ENCODE assay signal across 24 cellular contexts in the genomic region with DNA sequence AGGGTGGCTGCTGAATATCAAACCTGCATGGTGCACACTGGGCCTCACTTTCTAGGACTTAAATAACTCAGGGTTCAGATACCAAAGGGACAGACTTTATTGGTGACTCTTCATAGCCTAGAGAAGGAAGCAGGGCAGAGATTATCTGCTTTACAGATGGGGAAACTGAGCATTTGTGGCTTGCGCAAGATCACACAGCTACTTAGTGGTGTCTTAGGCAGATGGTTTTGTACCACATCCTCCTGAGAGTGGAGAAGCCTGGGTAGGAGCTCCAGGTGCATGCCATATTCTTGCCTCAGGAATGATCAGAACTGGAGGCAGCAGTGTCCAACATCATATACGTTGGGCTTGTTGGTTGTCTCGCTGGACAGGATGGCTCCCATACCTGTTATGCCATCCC.
"Had no signal": no experiment of that assay in that cellular context is flagged by ENCODE, and none has a peak within 500 bp of the region (broad histone marks: within the 10 kb centered on the region; RNA-seq: fewer than 3 reads in every experiment).

No MANE protein-coding gene starts in this region.

- DNase-seq: activated CD4-positive, alpha-beta T cell treated with anti-CD3 and anti-CD28 coated beads for 4 hours; activated CD4-positive, alpha-beta T cell treated with anti-CD3 and anti-CD28 coated beads, Interleukin-2, amount 50 U/mL, for 48 hours; activated CD4-positive, CD25-positive, alpha-beta regulatory T cell; activated gamma-delta T cell; aorta; central memory CD4-positive, alpha-beta T cell; effector memory CD8-positive, alpha-beta T cell; foreskin melanocyte; immature natural killer cell; kidney glomerular epithelial cell; left ventricle myocardium superior; natural killer cell; sigmoid colon; stimulated activated CD4-positive, alpha-beta T cell treated with anti-CD3 and anti-CD28 coated beads, Interleukin-15, amount 100 ng/mL, for 24 hours; stimulated activated CD8-positive, alpha-beta memory T cell treated with anti-CD3 and anti-CD28 coated beads, Interleukin-4, amount 100 ng/mL, for 48 hours; stimulated activated naive B cell treated with anti-CD40 and anti-IgM and Interleukin-4, amounts not matched to agents 10 μg/mL and 1 μg/mL and 100 μg/mL, for 72 hours; T1000; upper lobe of left lung had no signal

- H3K9me3 Mint-ChIP-seq: activated naive CD4-positive, alpha-beta T cell treated with anti-CD3 and anti-CD28 coated beads, Interleukin-2, amount 50 U/mL, for 24 hours; activated T-helper 1 cell treated with anti-CD3 and anti-CD28 coated beads, Interleukin-12 subunit alpha, Interleukin-12 subunit beta, Interleukin-2, Interleukin-4 antibody, amounts not matched to agents 30 ng/mL and 10 ng/mL and 1 ng/mL, durations not matched to agents 14 hours and 24 hours and 36 hours; brain; effector memory CD8-positive, alpha-beta T cell; immature natural killer cell; natural killer cell; stimulated activated naive B cell treated with anti-CD40 and anti-IgM and Interleukin-4, amounts not matched to agents 10 μg/mL and 1 μg/mL and 100 μg/mL, for 72 hours; T-helper 1 cell treated with Interleukin-12 subunit alpha and Interleukin-12 subunit beta and Interleukin-4 antibody, amounts not matched to agents 30 μg/mL and 1 μg/mL, for 36 hours had no signal

- H3K27ac Mint-ChIP-seq: activated naive CD4-positive, alpha-beta T cell treated with anti-CD3 and anti-CD28 coated beads, Interleukin-2, amount 50 U/mL, for 24 hours; activated T-helper 1 cell treated with anti-CD3 and anti-CD28 coated beads, Interleukin-12 subunit alpha, Interleukin-12 subunit beta, Interleukin-2, Interleukin-4 antibody, amounts not matched to agents 30 ng/mL and 10 ng/mL and 1 ng/mL, durations not matched to agents 14 hours and 24 hours and 36 hours; brain; effector memory CD8-positive, alpha-beta T cell; immature natural killer cell; natural killer cell; stimulated activated naive B cell treated with anti-CD40 and anti-IgM and Interleukin-4, amounts not matched to agents 10 μg/mL and 1 μg/mL and 100 μg/mL, for 72 hours; T-helper 1 cell treated with Interleukin-12 subunit alpha and Interleukin-12 subunit beta and Interleukin-4 antibody, amounts not matched to agents 30 μg/mL and 1 μg/mL, for 36 hours had no signal

- H3K4me1 Mint-ChIP-seq: activated naive CD4-positive, alpha-beta T cell treated with anti-CD3 and anti-CD28 coated beads, Interleukin-2, amount 50 U/mL, for 24 hours; brain; immature natural killer cell; natural killer cell; stimulated activated naive B cell treated with anti-CD40 and anti-IgM and Interleukin-4, amounts not matched to agents 10 μg/mL and 1 μg/mL and 100 μg/mL, for 72 hours had no signal

- H3K4me3 Mint-ChIP-seq: activated naive CD4-positive, alpha-beta T cell treated with anti-CD3 and anti-CD28 coated beads, Interleukin-2, amount 50 U/mL, for 24 hours; activated T-helper 1 cell treated with anti-CD3 and anti-CD28 coated beads, Interleukin-12 subunit alpha, Interleukin-12 subunit beta, Interleukin-2, Interleukin-4 antibody, amounts not matched to agents 30 ng/mL and 10 ng/mL and 1 ng/mL, durations not matched to agents 14 hours and 24 hours and 36 hours; brain; effector memory CD8-positive, alpha-beta T cell; immature natural killer cell; natural killer cell; stimulated activated naive B cell treated with anti-CD40 and anti-IgM and Interleukin-4, amounts not matched to agents 10 μg/mL and 1 μg/mL and 100 μg/mL, for 72 hours; T-helper 1 cell treated with Interleukin-12 subunit alpha and Interleukin-12 subunit beta and Interleukin-4 antibody, amounts not matched to agents 30 μg/mL and 1 μg/mL, for 36 hours had no signal

- H3K36me3 Mint-ChIP-seq: natural killer cell had no signal

- ATAC-seq: effector memory CD8-positive, alpha-beta T cell; esophagus mucosa; natural killer cell; stimulated activated naive B cell treated with anti-CD40 and anti-IgM and Interleukin-4, amounts not matched to agents 10 μg/mL and 1 μg/mL and 100 μg/mL, for 72 hours had no signal

- H3K27ac ChIP-seq: sigmoid colon, thoracic aorta, upper lobe of left lung had no signal

- H3K27me3 Mint-ChIP-seq: activated naive CD4-positive, alpha-beta T cell treated with anti-CD3 and anti-CD28 coated beads, Interleukin-2, amount 50 U/mL, for 24 hours; brain; effector memory CD8-positive, alpha-beta T cell; stimulated activated naive B cell treated with anti-CD40 and anti-IgM and Interleukin-4, amounts not matched to agents 10 μg/mL and 1 μg/mL and 100 μg/mL, for 72 hours had no signal
